Comparison of ENCODE assay signal across 1 cellular context in the genomic region with DNA sequence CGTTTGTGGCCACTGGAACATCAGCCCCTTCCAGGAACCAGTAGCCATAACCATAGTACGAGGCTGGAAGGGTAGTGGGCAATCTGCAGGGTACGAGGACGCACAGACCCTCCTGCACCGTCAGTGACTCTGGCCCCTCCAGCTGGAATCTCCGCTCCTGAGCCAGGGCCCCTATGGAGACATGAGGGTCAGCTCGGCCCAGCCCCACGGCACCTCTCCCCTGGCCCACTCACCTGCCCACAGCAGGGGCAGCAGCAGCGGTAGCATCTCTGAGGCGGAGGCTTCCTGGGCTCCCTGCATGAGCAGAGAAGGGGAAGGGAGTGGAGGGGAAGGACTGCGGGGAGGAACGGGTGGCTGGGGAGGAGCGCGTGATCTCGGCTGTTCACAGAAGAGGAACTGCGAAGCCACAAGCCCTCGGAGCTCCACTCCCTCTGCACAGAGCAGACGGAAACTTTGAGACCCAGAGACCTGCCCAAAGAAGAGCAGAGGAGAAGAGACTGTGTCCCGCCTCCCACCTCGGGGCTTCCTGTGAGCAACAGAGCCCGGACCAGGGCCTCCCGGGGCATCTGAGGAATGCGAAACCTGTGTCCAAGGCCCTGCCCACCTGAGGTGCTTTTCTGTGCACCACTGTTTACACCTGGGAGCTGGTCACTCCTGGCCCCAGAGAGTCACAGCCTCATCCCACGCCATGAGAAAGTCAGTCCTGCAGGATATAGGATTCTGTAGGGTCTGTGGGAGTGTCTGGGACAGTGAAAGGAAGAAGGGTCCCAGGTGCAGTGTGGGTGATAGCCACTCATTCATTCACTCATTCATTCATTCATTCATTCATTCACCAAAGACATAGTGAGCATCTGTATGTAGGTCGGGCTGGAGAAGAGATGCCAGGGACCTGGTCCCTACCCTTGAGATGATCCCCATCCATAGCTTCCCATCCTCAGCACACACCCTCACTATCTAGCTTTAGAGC.
TF ChIP-seq lines count a peak whose summit lies in the region.

Gene SIGLEC6 (minus strand): TSS at position 322 of the 967 bp plus-strand sequence. CDS start 22 bp downstream, at position 300.

TF ChIP-seq in K562, 482 proteins besides CTCF, POLR2A, EP300 and RAD21 (continued from another document and continues in another):
- no peak for TF ChIP-seq ZBTB33 (CRISPR knock-in tag; IDR thresholded peaks at IDR 0.05)
- no peak for TF ChIP-seq CHD1 (IDR thresholded peaks at IDR 0.05; ENCODE audit: low read length)
- peak in 1 of 2 experiments; percentile 35; a peak in 1 of 4 replicates for TF ChIP-seq ZNF639 (CRISPR knock-in tag; conservative IDR thresholded peaks at IDR 0.05 in 1 of 2, IDR thresholded peaks at IDR 0.05 in 1 of 2)
- no peak for TF ChIP-seq NCOA4 (IDR thresholded peaks at IDR 0.05; ENCODE audit: partially characterized antibody)
- no peak for TF ChIP-seq ZNF79 (CRISPR knock-in tag; IDR thresholded peaks at IDR 0.05; ENCODE audit: low read depth)
- TF ChIP-seq ZNF583 (CRISPR knock-in tag; IDR thresholded peaks at IDR 0.05) = no peak
- no peak for TF ChIP-seq PURB (CRISPR knock-in tag; IDR thresholded peaks at IDR 0.05; ENCODE audit: low read depth)
- TF ChIP-seq, protein P1, sequence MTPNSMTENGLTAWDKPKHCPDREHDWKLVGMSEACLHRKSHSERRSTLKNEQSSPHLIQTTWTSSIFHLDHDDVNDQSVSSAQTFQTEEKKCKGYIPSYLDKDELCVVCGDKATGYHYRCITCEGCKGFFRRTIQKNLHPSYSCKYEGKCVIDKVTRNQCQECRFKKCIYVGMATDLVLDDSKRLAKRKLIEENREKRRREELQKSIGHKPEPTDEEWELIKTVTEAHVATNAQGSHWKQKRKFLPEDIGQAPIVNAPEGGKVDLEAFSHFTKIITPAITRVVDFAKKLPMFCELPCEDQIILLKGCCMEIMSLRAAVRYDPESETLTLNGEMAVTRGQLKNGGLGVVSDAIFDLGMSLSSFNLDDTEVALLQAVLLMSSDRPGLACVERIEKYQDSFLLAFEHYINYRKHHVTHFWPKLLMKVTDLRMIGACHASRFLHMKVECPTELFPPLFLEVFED (CRISPR knock-in tag; conservative IDR thresholded peaks at IDR 0.05) = no peak
- TF ChIP-seq ZKSCAN8 (CRISPR knock-in tag; IDR thresholded peaks at IDR 0.05) = peak; percentile 83
- TF ChIP-seq DPF2 (IDR thresholded peaks at IDR 0.05) = no peak
- TF ChIP-seq, protein P2, sequence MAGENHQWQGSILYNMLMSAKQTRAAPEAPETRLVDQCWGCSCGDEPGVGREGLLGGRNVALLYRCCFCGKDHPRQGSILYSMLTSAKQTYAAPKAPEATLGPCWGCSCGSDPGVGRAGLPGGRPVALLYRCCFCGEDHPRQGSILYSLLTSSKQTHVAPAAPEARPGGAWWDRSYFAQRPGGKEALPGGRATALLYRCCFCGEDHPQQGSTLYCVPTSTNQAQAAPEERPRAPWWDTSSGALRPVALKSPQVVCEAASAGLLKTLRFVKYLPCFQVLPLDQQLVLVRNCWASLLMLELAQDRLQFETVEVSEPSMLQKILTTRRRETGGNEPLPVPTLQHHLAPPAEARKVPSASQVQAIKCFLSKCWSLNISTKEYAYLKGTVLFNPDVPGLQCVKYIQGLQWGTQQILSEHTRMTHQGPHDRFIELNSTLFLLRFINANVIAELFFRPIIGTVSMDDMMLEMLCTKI (IDR thresholded peaks at IDR 0.05; ENCODE audit: partially characterized antibody) = no peak
- no peak for TF ChIP-seq TCF7 (IDR thresholded peaks at IDR 0.05; ENCODE audit: borderline replicate concordance)
- no peak for TF ChIP-seq SP2 (IDR thresholded peaks at IDR 0.05; ENCODE audit: extremely low read depth, low read depth, low read length, poor library complexity, severe bottlenecking)
- TF ChIP-seq NEUROD1 (IDR thresholded peaks at IDR 0.05; ENCODE audit: borderline replicate concordance, low read depth, low read length, partially characterized antibody) = peak; percentile 37
- no peak for TF ChIP-seq PHF20 (IDR thresholded peaks at IDR 0.05; ENCODE audit: partially characterized antibody)
- TF ChIP-seq ZC3H8 (IDR thresholded peaks at IDR 0.05) = no peak
- TF ChIP-seq, protein P3, sequence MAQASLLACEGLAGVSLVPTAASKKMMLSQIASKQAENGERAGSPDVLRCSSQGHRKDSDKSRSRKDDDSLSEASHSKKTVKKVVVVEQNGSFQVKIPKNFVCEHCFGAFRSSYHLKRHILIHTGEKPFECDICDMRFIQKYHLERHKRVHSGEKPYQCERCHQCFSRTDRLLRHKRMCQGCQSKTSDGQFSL (CRISPR knock-in tag; IDR thresholded peaks at IDR 0.05) = 0 out of 2 replicates have a peak, but pooled peaks have one; percentile 37
- TF ChIP-seq, protein P3 (tag; IDR thresholded peaks at IDR 0.05) = no peak
- TF ChIP-seq ZNF449 (CRISPR knock-in tag; IDR thresholded peaks at IDR 0.05) = no peak
- no peak for TF ChIP-seq TAL1 (IDR thresholded peaks at IDR 0.05)
- peak; percentile 97 for TF ChIP-seq ZNF263 (CRISPR knock-in tag; IDR thresholded peaks at IDR 0.05; ENCODE audit: borderline replicate concordance)
- no peak for TF ChIP-seq ZBTB8A (IDR thresholded peaks at IDR 0.05; ENCODE audit: partially characterized antibody)
- TF ChIP-seq CBX2 (IDR thresholded peaks at IDR 0.05; ENCODE audit: insufficient read depth, low read length, poor library complexity, severe bottlenecking) = no peak
- TF ChIP-seq PML (IDR thresholded peaks at IDR 0.05; ENCODE audit: low read length) = no peak
- TF ChIP-seq, protein P4, sequence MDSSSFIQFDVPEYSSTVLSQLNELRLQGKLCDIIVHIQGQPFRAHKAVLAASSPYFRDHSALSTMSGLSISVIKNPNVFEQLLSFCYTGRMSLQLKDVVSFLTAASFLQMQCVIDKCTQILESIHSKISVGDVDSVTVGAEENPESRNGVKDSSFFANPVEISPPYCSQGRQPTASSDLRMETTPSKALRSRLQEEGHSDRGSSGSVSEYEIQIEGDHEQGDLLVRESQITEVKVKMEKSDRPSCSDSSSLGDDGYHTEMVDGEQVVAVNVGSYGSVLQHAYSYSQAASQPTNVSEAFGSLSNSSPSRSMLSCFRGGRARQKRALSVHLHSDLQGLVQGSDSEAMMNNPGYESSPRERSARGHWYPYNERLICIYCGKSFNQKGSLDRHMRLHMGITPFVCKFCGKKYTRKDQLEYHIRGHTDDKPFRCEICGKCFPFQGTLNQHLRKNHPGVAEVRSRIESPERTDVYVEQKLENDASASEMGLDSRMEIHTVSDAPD (CRISPR knock-in tag; IDR thresholded peaks at IDR 0.05) = no peak
- TF ChIP-seq MAX (CRISPR knock-in tag; IDR thresholded peaks at IDR 0.05) = peak; percentile 61
- TF ChIP-seq FOXA3 (CRISPR knock-in tag; conservative IDR thresholded peaks at IDR 0.05 in 1 of 2, IDR thresholded peaks at IDR 0.05 in 1 of 2) = no peak
- TF ChIP-seq SIRT6 (IDR thresholded peaks at IDR 0.05; ENCODE audit: low read depth, low read length) = no peak
- TF ChIP-seq SMARCA4 (IDR thresholded peaks at IDR 0.05) = no peak
- TF ChIP-seq, protein P5, sequence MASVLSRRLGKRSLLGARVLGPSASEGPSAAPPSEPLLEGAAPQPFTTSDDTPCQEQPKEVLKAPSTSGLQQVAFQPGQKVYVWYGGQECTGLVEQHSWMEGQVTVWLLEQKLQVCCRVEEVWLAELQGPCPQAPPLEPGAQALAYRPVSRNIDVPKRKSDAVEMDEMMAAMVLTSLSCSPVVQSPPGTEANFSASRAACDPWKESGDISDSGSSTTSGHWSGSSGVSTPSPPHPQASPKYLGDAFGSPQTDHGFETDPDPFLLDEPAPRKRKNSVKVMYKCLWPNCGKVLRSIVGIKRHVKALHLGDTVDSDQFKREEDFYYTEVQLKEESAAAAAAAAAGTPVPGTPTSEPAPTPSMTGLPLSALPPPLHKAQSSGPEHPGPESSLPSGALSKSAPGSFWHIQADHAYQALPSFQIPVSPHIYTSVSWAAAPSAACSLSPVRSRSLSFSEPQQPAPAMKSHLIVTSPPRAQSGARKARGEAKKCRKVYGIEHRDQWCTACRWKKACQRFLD (CRISPR knock-in tag; IDR thresholded peaks at IDR 0.05) = no peak
- TF ChIP-seq SIN3A (IDR thresholded peaks at IDR 0.05; ENCODE audit: borderline replicate concordance in 2 of 2, control insufficient read depth in 1 of 2, low read depth in 2 of 2, low read length in 2 of 2) = no peak
- TF ChIP-seq ZNF551 (CRISPR knock-in tag; IDR thresholded peaks at IDR 0.05) = no peak
- TF ChIP-seq, protein P6, sequence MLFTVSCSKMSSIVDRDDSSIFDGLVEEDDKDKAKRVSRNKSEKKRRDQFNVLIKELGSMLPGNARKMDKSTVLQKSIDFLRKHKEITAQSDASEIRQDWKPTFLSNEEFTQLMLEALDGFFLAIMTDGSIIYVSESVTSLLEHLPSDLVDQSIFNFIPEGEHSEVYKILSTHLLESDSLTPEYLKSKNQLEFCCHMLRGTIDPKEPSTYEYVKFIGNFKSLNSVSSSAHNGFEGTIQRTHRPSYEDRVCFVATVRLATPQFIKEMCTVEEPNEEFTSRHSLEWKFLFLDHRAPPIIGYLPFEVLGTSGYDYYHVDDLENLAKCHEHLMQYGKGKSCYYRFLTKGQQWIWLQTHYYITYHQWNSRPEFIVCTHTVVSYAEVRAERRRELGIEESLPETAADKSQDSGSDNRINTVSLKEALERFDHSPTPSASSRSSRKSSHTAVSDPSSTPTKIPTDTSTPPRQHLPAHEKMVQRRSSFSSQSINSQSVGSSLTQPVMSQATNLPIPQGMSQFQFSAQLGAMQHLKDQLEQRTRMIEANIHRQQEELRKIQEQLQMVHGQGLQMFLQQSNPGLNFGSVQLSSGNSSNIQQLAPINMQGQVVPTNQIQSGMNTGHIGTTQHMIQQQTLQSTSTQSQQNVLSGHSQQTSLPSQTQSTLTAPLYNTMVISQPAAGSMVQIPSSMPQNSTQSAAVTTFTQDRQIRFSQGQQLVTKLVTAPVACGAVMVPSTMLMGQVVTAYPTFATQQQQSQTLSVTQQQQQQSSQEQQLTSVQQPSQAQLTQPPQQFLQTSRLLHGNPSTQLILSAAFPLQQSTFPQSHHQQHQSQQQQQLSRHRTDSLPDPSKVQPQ (CRISPR knock-in tag; IDR thresholded peaks at IDR 0.05; ENCODE audit: borderline replicate concordance) = no peak
- no peak for TF ChIP-seq E2F4 (CRISPR knock-in tag; IDR thresholded peaks at IDR 0.05; ENCODE audit: low read depth)
- TF ChIP-seq ZNF184 (CRISPR knock-in tag; IDR thresholded peaks at IDR 0.05) = no peak
- TF ChIP-seq EHMT2 (IDR thresholded peaks at IDR 0.05) = no peak
- TF ChIP-seq TGIF2 (CRISPR knock-in tag; IDR thresholded peaks at IDR 0.05) = no peak
- TF ChIP-seq FOXJ2 (tag; IDR thresholded peaks at IDR 0.05) = no peak
- TF ChIP-seq RBFOX2 (IDR thresholded peaks at IDR 0.05; ENCODE audit: low read depth, low read length) = 0 out of 2 replicates have a peak, but pooled peaks have one; percentile 26
- no peak for TF ChIP-seq ZNF277 (CRISPR knock-in tag; IDR thresholded peaks at IDR 0.05; ENCODE audit: borderline replicate concordance)
